ENCODE assay signal across 4 cellular contexts in genomic region chr22:11305179-11305578, GRCh38.
A peak's percentile ranks its signal among the peaks of the same experiment; 100 is the strongest.
DNase-seq lines count a peak whose midpoint lies in the region.
"Not testable (repeated sequence)": the region's sequence is repeated elsewhere in the genome, so short reads cannot be mapped to it uniquely, and the experiment has no call there.

No MANE protein-coding gene starts in this region.

- H2AFZ ChIP-seq in Karpas-422 (ENCODE audit: low read length): not testable (repeated sequence)

- not testable (repeated sequence) for H3K27ac ChIP-seq in Karpas-422 (ENCODE audit: low read length)

- not testable (repeated sequence) for H3K79me2 ChIP-seq in Karpas-422 (ENCODE audit: low read length)

- not testable (repeated sequence) for H4K20me1 ChIP-seq in Karpas-422 (ENCODE audit: insufficient read depth, low read depth, low read length)

- peaks cover 49% of the 10 kb centered on the region for H3K9me3 Mint-ChIP-seq in activated CD4-positive, alpha-beta T cell treated with anti-CD3 and anti-CD28 coated beads, Interleukin-2, amount 10 ng/mL, durations not matched to agents 24 days and 14 days

- H3K4me2 ChIP-seq in Karpas-422 (ENCODE audit: low read depth, low read length, poor library complexity, severe bottlenecking): not testable (repeated sequence)

- DNase-seq in Karpas-422 (peak; percentile 23), cardiac septum (ENCODE audit: low spot score) (peak; percentile 31), mesenteric fat pad (ENCODE audit: low spot score) (peak; percentile 85)
- DNase-seq in activated CD4-positive, alpha-beta T cell treated with anti-CD3 and anti-CD28 coated beads, Interleukin-2, amount 10 ng/mL, durations not matched to agents 24 days and 14 days: peak; percentile 35

- peaks cover 41% of the 10 kb centered on the region for H3K9me3 ChIP-seq in Karpas-422 (ENCODE audit: low read length)

- H3K4me3 ChIP-seq in Karpas-422 (ENCODE audit: low read length): not testable (repeated sequence)

- H3K27ac Mint-ChIP-seq in activated CD4-positive, alpha-beta T cell treated with anti-CD3 and anti-CD28 coated beads, Interleukin-2, amount 10 ng/mL, durations not matched to agents 24 days and 14 days: not testable (repeated sequence)

- H3K4me1 Mint-ChIP-seq in activated CD4-positive, alpha-beta T cell treated with anti-CD3 and anti-CD28 coated beads, Interleukin-2, amount 10 ng/mL, durations not matched to agents 24 days and 14 days: not testable (repeated sequence)

- not testable (repeated sequence) for H3K27me3 ChIP-seq in Karpas-422 (ENCODE audit: low read length)

- intact Hi-C loops in activated CD4-positive, alpha-beta T cell treated with anti-CD3 and anti-CD28 coated beads, Interleukin-2, amount 10 ng/mL, durations not matched to agents 24 days and 14 days (cut with micrococcal nuclease); cardiac septum (cut with DNase I): not testable (repeated sequence)

- not testable (repeated sequence) for H3K9me2 ChIP-seq in Karpas-422 (replicated peaks; ENCODE audit: insufficient read depth, low read length)

- H3K27me3 Mint-ChIP-seq in activated CD4-positive, alpha-beta T cell treated with anti-CD3 and anti-CD28 coated beads, Interleukin-2, amount 10 ng/mL, durations not matched to agents 24 days and 14 days: not testable (repeated sequence)

- not testable (repeated sequence) for H3K4me3 Mint-ChIP-seq in activated CD4-positive, alpha-beta T cell treated with anti-CD3 and anti-CD28 coated beads, Interleukin-2, amount 10 ng/mL, durations not matched to agents 24 days and 14 days

- not testable (repeated sequence) for H3K36me3 ChIP-seq in Karpas-422 (ENCODE audit: insufficient read depth, low read length)

- not testable (repeated sequence) for H3K4me1 ChIP-seq in Karpas-422 (ENCODE audit: low read length)

- not testable (repeated sequence) for H3K36me3 Mint-ChIP-seq in activated CD4-positive, alpha-beta T cell treated with anti-CD3 and anti-CD28 coated beads, Interleukin-2, amount 10 ng/mL, durations not matched to agents 24 days and 14 days (ENCODE audit: low read depth)

- not testable (repeated sequence) for H3K9ac ChIP-seq in Karpas-422 (ENCODE audit: low read length)

Comparison
In these comparisons a context has a peak if more than half of its experiments do, and no peak if none do; other contexts are left out.
1. DNase-seq: peak in every context shown above with its lines; median percentile 85 in mesenteric fat pad; 35 in activated CD4-positive, alpha-beta T cell treated with anti-CD3 and anti-CD28 coated beads, Interleukin-2, amount 10 ng/mL, durations not matched to agents 24 days and 14 days; 31 in cardiac septum; 23 in Karpas-422.